Comparison of ENCODE assay signal across 18 cellular contexts in the genomic region with DNA sequence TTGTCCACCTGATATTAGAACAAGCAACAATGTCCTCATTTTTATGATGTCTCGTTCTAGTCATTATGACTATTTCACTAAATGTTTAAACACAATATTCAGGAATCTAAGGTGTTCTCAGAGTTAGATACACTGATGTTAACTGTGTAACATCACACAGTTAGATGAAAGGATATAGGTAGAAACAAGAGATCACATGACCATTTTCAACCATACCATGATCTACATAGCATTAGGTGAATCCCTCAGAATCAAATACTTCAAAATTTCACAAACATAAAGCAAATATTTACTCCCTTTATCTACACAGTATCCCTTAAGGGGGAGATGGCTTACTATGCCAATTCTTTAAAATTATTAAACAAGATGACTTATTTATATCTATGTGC.
A peak's percentile ranks its signal among the peaks of the same experiment; 100 is the strongest.
DNase-seq lines count a peak whose midpoint lies in the region; ATAC-seq and TF ChIP-seq lines count a peak whose summit lies in the region.
"Had no signal": no experiment of that assay in that cellular context is flagged by ENCODE, and none has a peak within 500 bp of the region (broad histone marks: within the 10 kb centered on the region; RNA-seq: fewer than 3 reads in every experiment).

No MANE protein-coding gene starts in this region.

- no peak for ATAC-seq in thoracic aorta (ENCODE audit: insufficient number of reproducible peaks, low FRiP score, low read depth)
- ATAC-seq in HG03139 (IDR thresholded peaks at IDR 0.05; ENCODE audit: unreplicated experiment): no peak

- peak overlapping the region; percentile 98 for H3K27ac ChIP-seq in cardiac muscle cell
- no peak overlapping the region for H3K27ac ChIP-seq in thoracic aorta
- H3K27ac ChIP-seq: 22Rv1 had no signal

- DNase-seq in cardiac muscle cell (ENCODE audit: low read depth in 1 of 2, low spot score in 1 of 2) (no peak), cardiac septum (ENCODE audit: low spot score) (no peak), chondrocyte (ENCODE audit: low spot score) (no peak), mesothelial cell of epicardium (ENCODE audit: low spot score in 2 of 2, unreplicated experiment in 2 of 2) (no peak), thoracic aorta (ENCODE audit: low spot score) (no peak), immature natural killer cell (no peak)
- no peak for DNase-seq in stimulated activated CD4-positive, alpha-beta T cell treated with anti-CD3 and anti-CD28 coated beads, Interleukin-2, amount 100 ng/mL, for 24 hours
- DNase-seq: GDM1, NCI-H1092 treated with DMSO at 0.1 percent for 48 hours, NCI-H146, NCI-H2081 treated with DMSO at 0.1 percent for 48 hours, NCI-H748 treated with DMSO at 0.1 percent for 48 hours, OCI-M1, SHP77 treated with DMSO at 0.1 percent for 48 hours had no signal

- H3K9me3 Mint-ChIP-seq in chondrocyte (ENCODE audit: low read depth) (peaks cover 3% of the 10 kb centered on the region), mesothelial cell of epicardium (peaks cover 6% of the 10 kb centered on the region), immature natural killer cell (no peaks in the 10 kb centered on the region)
- H3K9me3 Mint-ChIP-seq: GM23338 had no signal

- H3K4me1 ChIP-seq in cardiac muscle cell (ENCODE audit: low read depth) (peaks cover 44% of the 10 kb centered on the region), thoracic aorta (ENCODE audit: control insufficient read depth in 1 of 2, low read depth in 2 of 2) (peaks cover 0 to 10% of the 10 kb centered on the region in 2 donors)

- H3K27me3 Mint-ChIP-seq in chondrocyte (ENCODE audit: low read depth): no peaks in the 10 kb centered on the region
- no peaks in the 10 kb centered on the region for H3K27me3 Mint-ChIP-seq in mesothelial cell of epicardium (ENCODE audit: low read depth)
- H3K27me3 Mint-ChIP-seq in immature natural killer cell (ENCODE audit: low read depth in 3 of 3): no peaks in the 10 kb centered on the region
- H3K27me3 Mint-ChIP-seq: B cell had no signal

- H3K4me3 ChIP-seq in cardiac muscle cell: peak overlapping the region; percentile 14
- H3K4me3 ChIP-seq in thoracic aorta: peak overlapping the region; percentile 62
- H3K4me3 ChIP-seq: GM23338 had no signal

- H3K36me3 Mint-ChIP-seq in chondrocyte (ENCODE audit: low read depth) (no peaks in the 10 kb centered on the region), mesothelial cell of epicardium (peaks cover 5% of the 10 kb centered on the region), immature natural killer cell (no peaks in the 10 kb centered on the region)

- H3K9me3 ChIP-seq in cardiac muscle cell (ENCODE audit: low read depth) (no peaks in the 10 kb centered on the region), thoracic aorta (no peaks in the 10 kb centered on the region)

- H3K4me3 Mint-ChIP-seq in chondrocyte (ENCODE audit: unreplicated experiment) (peak overlapping the region; percentile 31), mesothelial cell of epicardium (no peak overlapping the region), immature natural killer cell (no peak overlapping the region)
- H3K4me3 Mint-ChIP-seq: B cell, GM23338 had no signal

- intact Hi-C loops in cardiac septum (cut with DNase I): loop anchor here (5.0 kb wide), 1 partner anchor 62 kb away; no protein-coding TSS in a partner anchor

- TF ChIP-seq CTCF in cardiac muscle cell (IDR thresholded peaks at IDR 0.05; ENCODE audit: low read depth, low read length) (no peak), chondrocyte (IDR thresholded peaks at IDR 0.05) (no peak), mesothelial cell of epicardium (IDR thresholded peaks at IDR 0.05; ENCODE audit: unreplicated experiment) (no peak), thoracic aorta (IDR thresholded peaks at IDR 0.05) (no peak)

- H3K27me3 ChIP-seq in cardiac muscle cell: no peaks in the 10 kb centered on the region
- no peaks in the 10 kb centered on the region for H3K27me3 ChIP-seq in thoracic aorta (replicated peaks; ENCODE audit: insufficient read depth)

- no peak overlapping the region for H3K27ac Mint-ChIP-seq in chondrocyte (ENCODE audit: unreplicated experiment)
- peak overlapping the region; percentile 50 for H3K27ac Mint-ChIP-seq in mesothelial cell of epicardium
- no peak overlapping the region for H3K27ac Mint-ChIP-seq in immature natural killer cell
- H3K27ac Mint-ChIP-seq: B cell had no signal

- no peaks in the 10 kb centered on the region for H3K36me3 ChIP-seq in cardiac muscle cell
- no peaks in the 10 kb centered on the region for H3K36me3 ChIP-seq in thoracic aorta

- H3K4me1 Mint-ChIP-seq in chondrocyte (ENCODE audit: low read depth): peaks cover 42% of the 10 kb centered on the region
- H3K4me1 Mint-ChIP-seq in mesothelial cell of epicardium: peaks cover 38% of the 10 kb centered on the region
- H3K4me1 Mint-ChIP-seq in immature natural killer cell: no peaks in the 10 kb centered on the region
- H3K4me1 Mint-ChIP-seq: B cell had no signal
